Comparison of ENCODE assay signal across 16 cellular contexts in genomic region chr4:54661156-54661555, GRCh38. TPM values are rescaled to one million over a fixed set of nuclear protein-coding genes. Genes with fewer than 3 reads are reported as not detected.
DNase-seq lines count a peak whose midpoint lies in the region; ATAC-seq and TF ChIP-seq lines count a peak whose summit lies in the region.
"Had no signal": no experiment of that assay in that cellular context is flagged by ENCODE, and none has a peak within 500 bp of the region (broad histone marks: within the 10 kb centered on the region; RNA-seq: fewer than 3 reads in every experiment).

No MANE protein-coding gene starts in this region.

- no peak overlapping the region for H3K23ac ChIP-seq in mesenchymal stem cell (ENCODE audit: low read length in 2 of 2)

- H3K4me1 ChIP-seq in mesenchymal stem cell (ENCODE audit: control insufficient read depth, insufficient read depth, low read depth, low read length), result peaks cover 31% of the 10 kb centered on the region
- H3K4me1 ChIP-seq: prostate gland had no signal

- TF ChIP-seq CTCF in CD14-positive monocyte (IDR thresholded peaks at IDR 0.05) (no peak), cardiac fibroblast (IDR thresholded peaks at IDR 0.05; ENCODE audit: low read depth, low read length) (no peak)

- H3K4me1 Mint-ChIP-seq in CD14-positive monocyte, result peaks cover 57% of the 10 kb centered on the region

- no peak overlapping the region for H3K14ac ChIP-seq in mesenchymal stem cell (ENCODE audit: low read length in 2 of 2)

- H3K27me3 ChIP-seq in mesenchymal stem cell (ENCODE audit: control insufficient read depth in 1 of 2, insufficient read depth in 1 of 2, low read length in 2 of 2), result peaks cover 28 to 29% of the 10 kb centered on the region in 2 experiments
- H3K27me3 ChIP-seq: testis had no signal

- H3K79me1 ChIP-seq in mesenchymal stem cell (replicated peaks; ENCODE audit: low read length, poor library complexity, severe bottlenecking), result no peaks in the 10 kb centered on the region

- H3K4me3 ChIP-seq in cardiac fibroblast (replicated peaks in 1 of 2; ENCODE audit: low read depth in 2 of 2, low read length in 2 of 2) (no peak overlapping the region), mesenchymal stem cell (ENCODE audit: insufficient read depth in 1 of 2, low read depth in 1 of 2, low read length in 2 of 2) (peak overlapping the region in 1 of 2 experiments; percentile 56)
- H3K4me3 ChIP-seq: prostate gland, testis had no signal

- peaks cover 3 to 4% of the 10 kb centered on the region in 2 donors for H3K36me3 Mint-ChIP-seq in CD14-positive monocyte

- H3K27me3 Mint-ChIP-seq in CD14-positive monocyte (ENCODE audit: low read depth in 3 of 3), result peaks cover 37 to 44% (median 39%) of the 10 kb centered on the region in 3 donors

- H3K4ac ChIP-seq in mesenchymal stem cell (ENCODE audit: low read depth in 1 of 2, low read length in 2 of 2), result no peak overlapping the region

- peak overlapping the region; percentile 14 to 31 for H3K4me3 Mint-ChIP-seq in CD14-positive monocyte
- H3K4me3 Mint-ChIP-seq: activated CD4-positive, alpha-beta T cell treated with anti-CD3 and anti-CD28 coated beads, Interleukin-2, amount 10 ng/mL, durations not matched to agents 7 days and 5 days; activated T-cell treated with anti-CD3 and anti-CD28 coated beads, Interleukin-2, amount 50 U/mL, for 72 hours had no signal

- no peak overlapping the region for H2BK5ac ChIP-seq in mesenchymal stem cell (ENCODE audit: low read depth, low read length, poor library complexity, severe bottlenecking)

- 38% methylated on average over 5 of the region's 5 CpGs for WGBS in mesenchymal stem cell

- no peak overlapping the region for H2AFZ ChIP-seq in mesenchymal stem cell (ENCODE audit: low read depth, low read length)

- H4K91ac ChIP-seq in mesenchymal stem cell (ENCODE audit: low read length), result no peak overlapping the region

- H2BK120ac ChIP-seq in mesenchymal stem cell (ENCODE audit: low read depth, low read length), result no peak overlapping the region

- H2BK12ac ChIP-seq in mesenchymal stem cell (ENCODE audit: low read length in 2 of 2), result no peak overlapping the region

- no peak for ATAC-seq in GM21447 (IDR thresholded peaks at IDR 0.05; ENCODE audit: unreplicated experiment)
- no peak for ATAC-seq in GM18870 (IDR thresholded peaks at IDR 0.05; ENCODE audit: unreplicated experiment)
- ATAC-seq: activated T-cell treated with anti-CD3 and anti-CD28 coated beads, Interleukin-2, amount 50 U/mL, for 72 hours; Panc1 had no signal

- no peak for DNase-seq in CD14-positive monocyte (ENCODE audit: low spot score)
- peak; percentile 94 for DNase-seq in M059J (ENCODE audit: low read depth)
- peak; percentile 52 to 85 for DNase-seq in cardiac fibroblast (ENCODE audit: low read depth in 2 of 2)
- DNase-seq in mesenchymal stem cell, result peak; percentile 43
- DNase-seq in NCI-H526 (lab: John Stamatoyannopoulos, UW), result no peak
- no peak for DNase-seq in hypothalamus (lab: John Stamatoyannopoulos, UW)
- DNase-seq: activated CD4-positive, alpha-beta T cell treated with anti-CD3 and anti-CD28 coated beads, Interleukin-2, amount 10 ng/mL, durations not matched to agents 7 days and 5 days; activated T-cell treated with anti-CD3 and anti-CD28 coated beads, Interleukin-2, amount 50 U/mL, for 72 hours; amygdala; NCI-H1436; NCI-H510A treated with DMSO at 0.1 percent for 48 hours; testis had no signal

- H3K18ac ChIP-seq in mesenchymal stem cell (ENCODE audit: low read depth in 1 of 2, low read length in 2 of 2), result peak overlapping the region; percentile 56 to 65

- H3K27ac Mint-ChIP-seq in CD14-positive monocyte, result peak overlapping the region in 1 of 7 donors; percentile 16
- H3K27ac Mint-ChIP-seq: activated CD4-positive, alpha-beta T cell treated with anti-CD3 and anti-CD28 coated beads, Interleukin-2, amount 10 ng/mL, durations not matched to agents 7 days and 5 days; activated T-cell treated with anti-CD3 and anti-CD28 coated beads, Interleukin-2, amount 50 U/mL, for 72 hours had no signal

- H3K4me2 ChIP-seq in mesenchymal stem cell (ENCODE audit: low read length, poor library complexity, severe bottlenecking), result no peak overlapping the region

- H2AK5ac ChIP-seq in mesenchymal stem cell (ENCODE audit: low read length, severe bottlenecking), result no peak overlapping the region

- peak overlapping the region; percentile 50 for H3K9ac ChIP-seq in mesenchymal stem cell (ENCODE audit: low read length)

- no peak overlapping the region for H2BK15ac ChIP-seq in mesenchymal stem cell (ENCODE audit: low read depth, poor library complexity, severe bottlenecking)

- intact Hi-C loops in CD14-positive monocyte (cut with micrococcal nuclease), result no loop called here

- H3K27ac ChIP-seq in mesenchymal stem cell (ENCODE audit: low read length, poor library complexity, severe bottlenecking), result peak overlapping the region; percentile 72
- H3K27ac ChIP-seq: prostate gland, testis had no signal

- H3K9me3 ChIP-seq in mesenchymal stem cell (ENCODE audit: control insufficient read depth, low read length), result no peaks in the 10 kb centered on the region
- H3K9me3 ChIP-seq: prostate gland, testis had no signal

- H4K8ac ChIP-seq in mesenchymal stem cell (ENCODE audit: low read length), result no peak overlapping the region

- H3K9me3 Mint-ChIP-seq in CD14-positive monocyte, result peaks cover 0 to 8% (median 2%) of the 10 kb centered on the region in 7 donors
- H3K9me3 Mint-ChIP-seq: activated CD4-positive, alpha-beta T cell treated with anti-CD3 and anti-CD28 coated beads, Interleukin-2, amount 10 ng/mL, durations not matched to agents 7 days and 5 days; activated T-cell treated with anti-CD3 and anti-CD28 coated beads, Interleukin-2, amount 50 U/mL, for 72 hours had no signal

- H3K36me3 ChIP-seq in mesenchymal stem cell (ENCODE audit: control insufficient read depth in 1 of 2, insufficient read depth in 2 of 2, low read depth in 1 of 2, low read length in 2 of 2), result no peaks in the 10 kb centered on the region
- H3K36me3 ChIP-seq: prostate gland had no signal

RNA-seq across cellular contexts. Expression of gene KIT, which starts 3.4 kb away (rescaled TPM):
- not detected for polyA plus RNA-seq in CD14-positive monocyte
- 0.02 TPM in 1 of 2 replicates, not detected in the other for total RNA-seq in M059J (2014; rRNA removed; shearing (Covaris generic))
- 0.51 TPM for polyA plus RNA-seq in mesenchymal stem cell (2013, experiment 1 of 2)
- polyA plus RNA-seq in mesenchymal stem cell (2013, experiment 2 of 2), result 0.53 TPM

Comparison
In these comparisons a context has a peak if more than half of its experiments do, and no peak if none do; other contexts are left out.
1. DNase-seq: peak in M059J (single experiment), cardiac fibroblast (2 of 2) and mesenchymal stem cell (single experiment); none in CD14-positive monocyte (single experiment), NCI-H526 (0 of 2) and hypothalamus (0 of 51).